Comparison of ENCODE assay signal across 18 cellular contexts in the genomic region with DNA sequence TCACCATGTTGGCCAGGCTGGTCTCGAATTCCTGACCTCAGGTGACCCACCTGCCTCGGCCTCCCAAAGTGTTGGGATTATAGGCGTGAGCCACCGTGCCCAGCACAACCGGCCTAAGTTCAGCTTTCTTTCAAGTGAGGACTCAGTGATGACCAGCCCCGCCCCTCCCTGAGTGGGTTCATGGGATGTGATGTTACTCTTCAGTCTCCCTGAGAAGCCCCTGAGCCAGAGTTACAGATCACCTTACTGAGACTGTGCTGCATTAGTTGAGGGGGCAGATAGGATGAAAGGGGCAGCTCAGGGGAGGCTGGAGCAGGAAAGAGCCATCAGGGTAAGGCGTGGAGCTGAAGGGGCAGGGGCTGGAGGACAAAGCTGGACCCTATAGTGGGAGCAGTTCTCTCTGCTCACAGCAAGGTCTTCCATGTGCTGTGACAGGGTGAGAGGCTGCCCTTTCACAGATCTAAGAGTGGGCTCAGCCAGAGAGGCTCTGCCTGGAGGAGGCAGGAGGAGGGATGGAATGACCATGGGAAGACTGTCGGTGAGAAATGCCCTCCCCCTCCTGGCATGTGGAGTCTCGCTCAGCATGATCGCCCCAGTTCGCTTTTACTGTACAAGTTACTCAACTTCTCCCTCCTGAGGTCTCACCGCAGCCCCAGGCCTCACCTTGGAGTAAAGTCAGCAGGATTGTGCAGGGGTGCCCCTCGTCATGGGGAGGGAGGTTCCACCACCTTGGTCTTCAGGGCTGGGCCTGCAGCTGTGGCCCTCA. TPM values are rescaled to one million over a fixed set of nuclear protein-coding genes. Genes with fewer than 3 reads are reported as not detected.
DNase-seq lines count a peak whose midpoint lies in the region; ATAC-seq and TF ChIP-seq lines count a peak whose summit lies in the region.
"Had no signal": no experiment of that assay in that cellular context is flagged by ENCODE, and none has a peak within 500 bp of the region (broad histone marks: within the 10 kb centered on the region; RNA-seq: fewer than 3 reads in every experiment).

No MANE protein-coding gene starts in this region.

- peaks cover 32% of the 10 kb centered on the region for H3K36me3 Mint-ChIP-seq in activated naive CD4-positive, alpha-beta T cell treated with anti-CD3 and anti-CD28 coated beads for 36 hours (ENCODE audit: low read depth)
- H3K36me3 Mint-ChIP-seq in T-cell: peaks cover 23% of the 10 kb centered on the region
- H3K36me3 Mint-ChIP-seq in central memory CD8-positive, alpha-beta T cell (ENCODE audit: insufficient read depth): peaks cover 46% of the 10 kb centered on the region

- H3K27me3 Mint-ChIP-seq in activated naive CD4-positive, alpha-beta T cell treated with anti-CD3 and anti-CD28 coated beads for 36 hours (ENCODE audit: low read depth): no peaks in the 10 kb centered on the region
- H3K27me3 Mint-ChIP-seq in T-cell: no peaks in the 10 kb centered on the region
- no peaks in the 10 kb centered on the region for H3K27me3 Mint-ChIP-seq in central memory CD8-positive, alpha-beta T cell

- no peak overlapping the region for H3K4me3 Mint-ChIP-seq in activated naive CD4-positive, alpha-beta T cell treated with anti-CD3 and anti-CD28 coated beads for 36 hours
- no peak overlapping the region for H3K4me3 Mint-ChIP-seq in T-cell
- H3K4me3 Mint-ChIP-seq in central memory CD8-positive, alpha-beta T cell: no peak overlapping the region

- no peaks in the 10 kb centered on the region for H3K79me2 ChIP-seq in smooth muscle cell (ENCODE audit: low read depth)

- peak overlapping the region; percentile 52 for H3K4me2 ChIP-seq in smooth muscle cell

- CTCF ChIA-PET in activated naive CD4-positive, alpha-beta T cell treated with anti-CD3 and anti-CD28 coated beads for 36 hours (lab: Charles Lee): interaction anchor here (0.6 to 9.4 kb wide), 3 partner anchors 16 to 56 kb away, joined by 3 to 177 read pairs (median 4); a partner anchor contains a TSS
- CTCF ChIA-PET in T-cell (lab: Charles Lee): interaction anchor here (0.6 to 1.0 kb wide), 3 partner anchors 10 to 56 kb away, joined by 3 read pairs; no protein-coding TSS in a partner anchor

- H3K9me3 ChIP-seq in smooth muscle cell (replicated peaks; ENCODE audit: low read depth): no peaks in the 10 kb centered on the region
- H3K9me3 ChIP-seq in esophagus muscularis mucosa: no peaks in the 10 kb centered on the region
- H3K9me3 ChIP-seq: body of pancreas had no signal

- TF ChIP-seq POLR2A in esophagus muscularis mucosa (IDR thresholded peaks at IDR 0.05; ENCODE audit: low read depth): no peak

- peak overlapping the region; percentile 65 for H3K27ac ChIP-seq in smooth muscle cell (ENCODE audit: low read depth)
- H3K27ac ChIP-seq in esophagus muscularis mucosa (replicated peaks in 1 of 4): no peak overlapping the region
- H3K27ac ChIP-seq: body of pancreas had no signal

- H3F3A ChIP-seq in smooth muscle cell (ENCODE audit: low read depth): peaks cover 37% of the 10 kb centered on the region

- no peaks in the 10 kb centered on the region for H3K9me3 Mint-ChIP-seq in activated naive CD4-positive, alpha-beta T cell treated with anti-CD3 and anti-CD28 coated beads for 36 hours
- no peaks in the 10 kb centered on the region for H3K9me3 Mint-ChIP-seq in T-cell
- H3K9me3 Mint-ChIP-seq in central memory CD8-positive, alpha-beta T cell: no peaks in the 10 kb centered on the region

- no peak overlapping the region for H3K9ac ChIP-seq in smooth muscle cell (ENCODE audit: low read depth)

- no peak for TF ChIP-seq CTCF in smooth muscle cell (IDR thresholded peaks at IDR 0.05; ENCODE audit: borderline replicate concordance, insufficient read depth, poor library complexity, severe bottlenecking)
- TF ChIP-seq CTCF in esophagus muscularis mucosa (IDR thresholded peaks at IDR 0.05): no peak

- POLR2A ChIA-PET in T-cell (lab: Charles Lee): no interaction called here

- H3K4me1 Mint-ChIP-seq in activated naive CD4-positive, alpha-beta T cell treated with anti-CD3 and anti-CD28 coated beads for 36 hours (ENCODE audit: low read depth): peaks cover 17% of the 10 kb centered on the region
- peaks cover 22 to 41% (median 31%) of the 10 kb centered on the region in 3 donors for H3K4me1 Mint-ChIP-seq in T-cell
- peaks cover 42% of the 10 kb centered on the region for H3K4me1 Mint-ChIP-seq in central memory CD8-positive, alpha-beta T cell

- H3K27me3 ChIP-seq in smooth muscle cell (ENCODE audit: low read depth) (no peaks in the 10 kb centered on the region), esophagus muscularis mucosa (no peaks in the 10 kb centered on the region)
- H3K27me3 ChIP-seq: body of pancreas, dorsolateral prefrontal cortex had no signal

- H3K27ac Mint-ChIP-seq in activated naive CD4-positive, alpha-beta T cell treated with anti-CD3 and anti-CD28 coated beads for 36 hours: peak overlapping the region; percentile 40
- H3K27ac Mint-ChIP-seq in T-cell: peak overlapping the region; percentile 42 to 43
- H3K27ac Mint-ChIP-seq in central memory CD8-positive, alpha-beta T cell (ENCODE audit: low read depth): peak overlapping the region; percentile 72

- H3K36me3 ChIP-seq in smooth muscle cell (ENCODE audit: low read depth) (no peaks in the 10 kb centered on the region), esophagus muscularis mucosa (peaks cover 17 to 40% (median 36%) of the 10 kb centered on the region in 4 donors)

- DNase-seq in activated naive CD4-positive, alpha-beta T cell treated with anti-CD3 and anti-CD28 coated beads for 36 hours: no peak
- DNase-seq in activated naive CD4-positive, alpha-beta T cell treated with Interleukin-2 at 50 U/mL for 16 hours: no peak
- no peak for DNase-seq in T-cell
- no peak for DNase-seq in central memory CD8-positive, alpha-beta T cell (ENCODE audit: low spot score in 2 of 2)
- DNase-seq in smooth muscle cell (lab: John Stamatoyannopoulos, UW; ENCODE audit: unreplicated experiment): no peak
- no peak for DNase-seq in esophagus muscularis mucosa (ENCODE audit: extremely low spot score)
- DNase-seq in NCI-H2081 treated with DMSO at 0.1 percent for 48 hours (lab: John Stamatoyannopoulos, UW): no peak
- DNase-seq in inferior parietal cortex (ENCODE audit: extremely low spot score): no peak
- DNase-seq: activated CD4-positive, CD25-positive, alpha-beta regulatory T cell treated with anti-CD3 and anti-CD28 coated beads, Interleukin-2, amount 50 U/mL, for 72 hours; body of pancreas; HCEC 1CT; kidney; mesendoderm; NCI-H1436 treated with DMSO at 0.1 percent for 48 hours; NCI-H345 had no signal

- TF ChIP-seq EP300 in esophagus muscularis mucosa (IDR thresholded peaks at IDR 0.05): no peak

- intact Hi-C loops in activated naive CD4-positive, alpha-beta T cell treated with anti-CD3 and anti-CD28 coated beads for 36 hours (cut with micrococcal nuclease): no loop called here
- intact Hi-C loops in esophagus muscularis mucosa (cut with DNase I): no loop called here

- peaks cover 20% of the 10 kb centered on the region for H4K20me1 ChIP-seq in smooth muscle cell (ENCODE audit: low read depth)

- H3K4me1 ChIP-seq in smooth muscle cell (ENCODE audit: low read depth): peaks cover 14% of the 10 kb centered on the region
- H3K4me1 ChIP-seq in esophagus muscularis mucosa: peaks cover 29 to 40% (median 31%) of the 10 kb centered on the region in 4 donors
- H3K4me1 ChIP-seq: body of pancreas had no signal

- H3K4me3 ChIP-seq in smooth muscle cell: no peak overlapping the region
- no peak overlapping the region for H3K4me3 ChIP-seq in esophagus muscularis mucosa
- H3K4me3 ChIP-seq: body of pancreas, dorsolateral prefrontal cortex had no signal

- no peak for ATAC-seq in T-cell (replicated peaks in 1 of 4)
- no peak for ATAC-seq in central memory CD8-positive, alpha-beta T cell (replicated peaks; ENCODE audit: extremely low read depth, poor library complexity, severe bottlenecking)
- ATAC-seq: body of pancreas had no signal

- 82% methylated on average over 13 of the region's 13 CpGs for WGBS in smooth muscle cell (ENCODE audit: low lambda C conversion rate)
- 93% methylated on average over 11 of the region's 13 CpGs for WGBS in esophagus muscularis mucosa

- no peak overlapping the region for H2AFZ ChIP-seq in smooth muscle cell (ENCODE audit: low read depth)

RNA-seq across cellular contexts. Expression of a gene that starts 13.4 kb away (rescaled TPM):
- 100 to 1,000 TPM; 134 to 138 TPM for total RNA-seq in activated naive CD4-positive, alpha-beta T cell treated with anti-CD3 and anti-CD28 coated beads for 36 hours
- total RNA-seq in T-cell (100 to 1,000 TPM in 1 of 5 donors, 10 to 100 TPM in 4; 42.8 to 110 (median 66.8) TPM), smooth muscle cell (10.2 and 14.4 TPM in 2 replicates), esophagus muscularis mucosa (1 to 10 TPM in 1 of 4 donors, under 1 TPM in 2, not detected in 1; 0.83 to 2.7 (median 0.84) TPM)
- polyA plus RNA-seq in smooth muscle cell: 36.9 and 38.2 TPM in 2 replicates

RNA-seq across cellular contexts. Expression of a gene that starts 35.9 kb away (rescaled TPM):
- 10 to 100 TPM; 55.2 to 55.8 TPM for total RNA-seq in activated naive CD4-positive, alpha-beta T cell treated with anti-CD3 and anti-CD28 coated beads for 36 hours
- total RNA-seq in T-cell (10 to 100 TPM; 55.3 to 67.7 (median 65.4) TPM), smooth muscle cell (31.0 and 37.7 TPM in 2 replicates), esophagus muscularis mucosa (10 to 100 TPM; 21.2 to 43.6 (median 38.7) TPM)
- 68.1 and 68.7 TPM in 2 replicates for polyA plus RNA-seq in smooth muscle cell

RNA-seq across cellular contexts. Expression of a gene that starts 51.8 kb away (rescaled TPM):
- total RNA-seq in activated naive CD4-positive, alpha-beta T cell treated with anti-CD3 and anti-CD28 coated beads for 36 hours: 100 to 1,000 TPM; 282 to 283 TPM
- total RNA-seq in T-cell (100 to 1,000 TPM in 2 of 5 donors, 10 to 100 TPM in 3; 72.9 to 108 (median 90.3) TPM), smooth muscle cell (88.4 and 97.2 TPM in 2 replicates), esophagus muscularis mucosa (100 to 1,000 TPM; 124 to 239 (median 167) TPM)
- 109 and 134 TPM in 2 replicates for polyA plus RNA-seq in smooth muscle cell

RNA-seq across cellular contexts. Expression of a gene that starts 55.6 kb away (rescaled TPM):
- not detected for total RNA-seq in activated naive CD4-positive, alpha-beta T cell treated with anti-CD3 and anti-CD28 coated beads for 36 hours
- total RNA-seq in T-cell: under 1 TPM in 1 of 5 donors, not detected in 4; 0.07 TPM
- total RNA-seq in smooth muscle cell: 0.09 and 0.36 TPM in 2 replicates
- polyA plus RNA-seq in smooth muscle cell: 0.45 and 0.67 TPM in 2 replicates
- not detected for total RNA-seq in esophagus muscularis mucosa
- total RNA-seq: G401 had no signal

RNA-seq across cellular contexts. Expression of a gene that starts 57.4 kb away (rescaled TPM):
- under 1 TPM in 1 of 2 experiments, not detected in 1; 0.67 TPM for total RNA-seq in activated naive CD4-positive, alpha-beta T cell treated with anti-CD3 and anti-CD28 coated beads for 36 hours
- total RNA-seq in T-cell: 1 to 10 TPM in 1 of 5 donors, under 1 TPM in 4; 0.36 to 1.2 (median 0.60) TPM
- 0.85 and 1.2 TPM in 2 replicates for total RNA-seq in smooth muscle cell
- polyA plus RNA-seq in smooth muscle cell: 3.6 and 5.3 TPM in 2 replicates
- total RNA-seq in esophagus muscularis mucosa: 1 to 10 TPM in 3 of 4 donors, under 1 TPM in 1; 0.58 to 2.5 (median 1.8) TPM
- total RNA-seq: HT-29 had no signal
